In the genomic region with DNA sequence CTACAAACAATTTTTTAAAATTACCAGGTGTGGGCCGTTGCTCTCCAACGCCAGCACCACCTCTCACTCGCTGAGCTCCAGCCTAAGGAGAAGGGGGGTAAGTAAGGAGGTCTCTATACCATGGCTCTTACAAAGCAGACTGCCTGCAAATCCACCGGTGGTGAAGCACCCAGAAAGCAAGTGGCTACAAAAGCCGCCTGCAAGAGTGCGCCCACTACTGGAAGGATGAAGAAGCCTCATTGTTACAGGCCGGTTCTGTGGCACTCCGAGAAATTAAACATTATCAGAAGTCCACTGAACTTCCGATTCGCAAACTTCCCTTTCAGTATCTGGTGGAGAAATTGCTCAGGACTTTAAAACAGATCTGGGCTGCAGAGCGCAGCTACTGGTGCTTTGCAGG, we compare ENCODE assay signal across 9 cellular contexts. TPM values are rescaled to one million over a fixed set of nuclear protein-coding genes. Genes with fewer than 3 reads are reported as not detected.
A peak's percentile ranks its signal among the peaks of the same experiment; 100 is the strongest.
DNase-seq lines count a peak whose midpoint lies in the region; ATAC-seq and TF ChIP-seq lines count a peak whose summit lies in the region.
"Had no signal": no experiment of that assay in that cellular context is flagged by ENCODE, and none has a peak within 500 bp of the region (broad histone marks: within the 10 kb centered on the region; RNA-seq: fewer than 3 reads in every experiment).

No MANE protein-coding gene starts in this region.

- TF ChIP-seq EP300 in sigmoid colon (IDR thresholded peaks at IDR 0.05), result no peak

- H3K27ac ChIP-seq in AG04450 (ENCODE audit: low read depth, low read length), result no peak overlapping the region
- no peak overlapping the region for H3K27ac ChIP-seq in fibroblast of lung (ENCODE audit: insufficient read depth, low read length)
- no peak overlapping the region for H3K27ac ChIP-seq in sigmoid colon

- TF ChIP-seq POLR2A in sigmoid colon (IDR thresholded peaks at IDR 0.05), result no peak

- H3K9me3 ChIP-seq in AG04450 (ENCODE audit: control insufficient read depth, insufficient read depth, low read length), result no peaks in the 10 kb centered on the region
- no peaks in the 10 kb centered on the region for H3K9me3 ChIP-seq in fibroblast of lung (ENCODE audit: control insufficient read depth, insufficient read depth, low read depth, low read length)
- H3K9me3 ChIP-seq in sigmoid colon, result no peaks in the 10 kb centered on the region

- no peak overlapping the region for H3K4me2 ChIP-seq in fibroblast of lung (ENCODE audit: extremely low read depth, insufficient read depth, low read length)

- H3K4me1 ChIP-seq in fibroblast of lung (ENCODE audit: control insufficient read depth, extremely low read depth, insufficient read depth, low read length) (no peaks in the 10 kb centered on the region), sigmoid colon (no peaks in the 10 kb centered on the region)

- ATAC-seq in GM21825 (IDR thresholded peaks at IDR 0.05; ENCODE audit: unreplicated experiment), result no peak
- no peak for ATAC-seq in omental fat pad (ENCODE audit: low FRiP score)

- WGBS in sigmoid colon, 2 donors, result 56 to 60% methylated on average over 11 of the region's 11 CpGs

- H4K20me1 ChIP-seq in fibroblast of lung (ENCODE audit: control insufficient read depth, extremely low read depth, insufficient read depth, low read length), result no peaks in the 10 kb centered on the region

- intact Hi-C loops in sigmoid colon (cut with DNase I), result no loop called here

- no peak overlapping the region for H3K9ac ChIP-seq in fibroblast of lung (ENCODE audit: insufficient read depth, low read length)

- H3K27me3 ChIP-seq in AG04450 (ENCODE audit: control insufficient read depth, insufficient read depth, low read length) (peaks cover 7% of the 10 kb centered on the region), fibroblast of lung (ENCODE audit: control insufficient read depth, insufficient read depth, low read length) (no peaks in the 10 kb centered on the region), sigmoid colon (no peaks in the 10 kb centered on the region)

- H3K79me2 ChIP-seq in fibroblast of lung (ENCODE audit: control insufficient read depth, insufficient read depth, low read length), result no peaks in the 10 kb centered on the region

- peak; percentile 50 for TF ChIP-seq CTCF in AG04450 (IDR thresholded peaks at IDR 0.05; ENCODE audit: low read depth, low read length)
- TF ChIP-seq CTCF in fibroblast of lung (conservative IDR thresholded peaks at IDR 0.05 in 1 of 2, IDR thresholded peaks at IDR 0.05 in 1 of 2; ENCODE audit: low read depth in 1 of 2, low read length in 2 of 2), result peak; percentile 22 to 50
- no peak for TF ChIP-seq CTCF in sigmoid colon (IDR thresholded peaks at IDR 0.05)
- no peak for TF ChIP-seq CTCF in omental fat pad (IDR thresholded peaks at IDR 0.05)

- POLR2A ChIA-PET in AG04450 (lab: Yijun Ruan, JAX), result no interaction called here

- no peak overlapping the region for H2AFZ ChIP-seq in fibroblast of lung (ENCODE audit: low read length)

- DNase-seq in AG04450 (ENCODE audit: low read depth, low spot score) (no peak), GM03348 (ENCODE audit: low spot score) (peak; percentile 10), NCI-H69 (lab: John Stamatoyannopoulos, UW) (peak; percentile 17), fibroblast of lung (ENCODE audit: low read depth in 2 of 2) (no peak), sigmoid colon (no peak), omental fat pad (ENCODE audit: low spot score) (no peak), glomerular visceral epithelial cell (ENCODE audit: extremely low spot score) (no peak)
- DNase-seq: caudate nucleus had no signal

- no peaks in the 10 kb centered on the region for H3K36me3 ChIP-seq in fibroblast of lung (ENCODE audit: control insufficient read depth, insufficient read depth, low read length)
- H3K36me3 ChIP-seq in sigmoid colon, result no peaks in the 10 kb centered on the region

- H3K4me3 ChIP-seq in AG04450 (ENCODE audit: low read depth, low read length) (no peak overlapping the region), fibroblast of lung (replicated peaks in 1 of 4; ENCODE audit: control extremely low read depth in 1 of 4, insufficient read depth in 1 of 4, low read depth in 3 of 4, low read length in 4 of 4) (no peak overlapping the region), sigmoid colon (no peak overlapping the region)

- CTCF ChIA-PET in AG04450 (lab: Charles Lee), result no interaction called here

RNA-seq across cellular contexts. Expression of a gene that starts 46.0 kb away (rescaled TPM):
- polyA plus RNA-seq in AG04450 (2011; rRNA removed), result 2.0 and 2.2 TPM in 2 replicates
- 0.87 and 1.3 TPM in 2 replicates for polyA minus RNA-seq in AG04450 (2011; rRNA and poly(A)+ RNA removed)
- total RNA-seq in fibroblast of lung, result 4.6 and 6.9 TPM in 2 replicates
- polyA plus RNA-seq in fibroblast of lung, result 0.85 and 2.2 TPM in 2 replicates
- 0.82 and 2.1 TPM in 2 replicates for polyA plus RNA-seq in fibroblast of lung (2012)
- 0.75 and 1.6 TPM in 2 replicates for polyA minus RNA-seq in fibroblast of lung (ENCODE audit: low replicate concordance)
- total RNA-seq in sigmoid colon, result 10 to 100 TPM; 16.8 to 21.4 (median 20.0) TPM
- polyA plus RNA-seq in sigmoid colon, result 1 to 10 TPM in 2 of 3 donors, not detected in 1; 5.4 to 6.3 TPM
- total RNA-seq in omental fat pad, result 100 to 1,000 TPM; 127 to 207 (median 152) TPM

Comparison
In these comparisons a context has a peak if more than half of its experiments do, and no peak if none do; other contexts are left out.
1. DNase-seq: peak in GM03348 (single experiment) and NCI-H69 (single experiment); none in AG04450 (single experiment), fibroblast of lung (0 of 2), sigmoid colon (single experiment), omental fat pad (single experiment) and glomerular visceral epithelial cell (single experiment).
2. CTCF ChIP-seq: peak in AG04450 (single experiment) and fibroblast of lung (2 of 2); none in sigmoid colon (0 of 4) and omental fat pad (0 of 3).
3. RNA of a gene that starts 46.0 kb away (total RNA-seq): 127 to 207 TPM in omental fat pad; 16.8 to 21.4 TPM in sigmoid colon and 4.6 to 6.9 TPM in fibroblast of lung; every median in the first group is over 4 times any median in the second.